ENCODE assay signal across 8 cellular contexts in genomic region chr16:71358464-71359031, GRCh38. TPM values are rescaled to one million over a fixed set of nuclear protein-coding genes. Genes with fewer than 3 reads are reported as not detected.
DNase-seq lines count a peak whose midpoint lies in the region; TF ChIP-seq lines count a peak whose summit lies in the region.

TSS of gene CALB2 (plus strand) at chr16:71358723. CDS start at chr16:71358793, 70 bp downstream.

- in situ Hi-C loops in T47D (cut with HindIII; ENCODE audit: low pct_unique_long_range_greater_than_20kb, low sequenced_read_pairs): no loop called here

- DNase-seq in GDM1 (lab: John Stamatoyannopoulos, UW) (peak; percentile 4), GOT3 (lab: John Stamatoyannopoulos, UW) (peak; percentile 55), M059J (ENCODE audit: low read depth) (peak; percentile 51), T47D (ENCODE audit: low read depth in 1 of 2, low spot score in 1 of 2) (peak; percentile 70 to 74), islet precursor cell (peak; percentile 82), NCI-H446 treated with DMSO at 0.1 percent for 48 hours (lab: John Stamatoyannopoulos, UW) (no peak)
- DNase-seq in stimulated activated CD4-positive, alpha-beta T cell treated with anti-CD3 and anti-CD28 coated beads, Interleukin-15, amount 100 ng/mL, for 24 hours: peak; percentile 74

- peak; percentile 92 for TF ChIP-seq CTCF in VCaP (conservative IDR thresholded peaks at IDR 0.05)

- H3K27ac ChIP-seq in VCaP: no peak within 1 kb of the TSS

RNA-seq across cellular contexts. Expression of gene CALB2, which starts in this region (rescaled TPM):
- total RNA-seq in M059J (2014; rRNA removed; shearing (Covaris generic)): 0.10 TPM in 1 of 2 replicates, not detected in the other

Comparison
In these comparisons a context has a peak if more than half of its experiments do, and no peak if none do; other contexts are left out.
1. Peak in DNase-seq in M059J; RNA of the gene not detected or under 1 TPM.